21 cellular contexts compared by ENCODE assay signal in the genomic region with DNA sequence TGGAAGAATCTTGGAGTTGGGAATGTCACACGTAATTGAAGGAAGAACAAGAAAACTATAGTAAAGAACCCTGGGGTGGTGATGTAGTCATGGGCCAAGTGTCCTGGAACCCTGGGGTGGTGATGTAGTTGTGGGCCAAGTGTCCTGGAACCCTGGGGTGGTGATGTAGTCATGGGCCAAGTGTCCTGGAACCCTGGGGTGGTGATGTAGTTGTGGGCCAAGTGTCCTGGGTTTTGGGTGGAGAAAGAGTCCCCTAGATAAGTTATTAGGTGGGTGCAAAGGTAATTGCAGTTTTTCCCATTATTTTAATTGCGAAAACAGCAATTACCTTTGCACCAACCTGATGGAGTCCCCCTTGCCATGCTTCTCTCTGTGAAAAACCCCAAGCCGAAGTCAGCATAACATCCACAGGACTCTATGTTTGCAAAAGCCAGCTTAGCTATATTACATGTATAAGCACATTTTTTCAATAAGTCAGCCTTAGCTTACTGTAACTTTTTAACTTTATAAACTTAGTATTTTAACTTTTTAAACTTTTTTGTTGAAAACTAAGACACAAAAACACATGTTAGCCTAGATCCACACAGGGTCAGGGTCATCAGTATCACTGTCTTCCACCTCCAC. TPM values are rescaled to one million over a fixed set of nuclear protein-coding genes. Genes with fewer than 3 reads are reported as not detected.
DNase-seq lines count a peak whose midpoint lies in the region; ATAC-seq, FAIRE-seq and TF ChIP-seq lines count a peak whose summit lies in the region.
"Had no signal": no experiment of that assay in that cellular context is flagged by ENCODE, and none has a peak within 500 bp of the region (broad histone marks: within the 10 kb centered on the region; RNA-seq: fewer than 3 reads in every experiment).

No MANE protein-coding gene starts in this region.

- H3K9me2 ChIP-seq in GM23338 (ENCODE audit: insufficient read depth), result no peaks in the 10 kb centered on the region

- no peak for DNase-seq in CD4-positive, alpha-beta T cell
- DNase-seq in GM23338 (ENCODE audit: low spot score), result no peak
- DNase-seq in astrocyte (ENCODE audit: low read depth), result no peak
- DNase-seq in GM19240 (ENCODE audit: insufficient read length, low spot score), result no peak
- DNase-seq in kidney, result no peak
- DNase-seq: activated CD4-positive, alpha-beta T cell treated with anti-CD3 and anti-CD28 coated beads for 48 hours; activated gamma-delta T cell; caudate nucleus; effector CD4-positive, alpha-beta T cell; KG1; lower lobe of right lung; NCI-H187 treated with DMSO at 0.1 percent for 48 hours; NCI-H2227 treated with DMSO at 0.1 percent for 48 hours; NCI-H748 treated with DMSO at 0.1 percent for 48 hours; ovary; SHP77 treated with DMSO at 0.1 percent for 48 hours had no signal

- H3K9me3 Mint-ChIP-seq in CD4-positive, alpha-beta T cell, result no peaks in the 10 kb centered on the region
- H3K9me3 Mint-ChIP-seq in GM23338 (no peaks in the 10 kb centered on the region), astrocyte (ENCODE audit: unreplicated experiment) (no peaks in the 10 kb centered on the region), nephron (no peaks in the 10 kb centered on the region)

- no peak for TF ChIP-seq CTCF in CD4-positive, alpha-beta T cell (IDR thresholded peaks at IDR 0.05)
- no peak for TF ChIP-seq CTCF in GM23338 (conservative IDR thresholded peaks at IDR 0.05; ENCODE audit: low read depth in 2 of 2)
- no peak for TF ChIP-seq CTCF in astrocyte (IDR thresholded peaks at IDR 0.05; ENCODE audit: insufficient read depth, low read depth, low read length)
- TF ChIP-seq CTCF in nephron (IDR thresholded peaks at IDR 0.05; ENCODE audit: unreplicated experiment in 3 of 3), result no peak
- TF ChIP-seq CTCF in kidney (IDR thresholded peaks at IDR 0.05; ENCODE audit: borderline replicate concordance, extremely low read depth, insufficient read depth), result no peak

- H3K79me2 ChIP-seq in GM23338 (replicated peaks; ENCODE audit: insufficient read depth) (no peaks in the 10 kb centered on the region), astrocyte (ENCODE audit: insufficient read depth, low read length) (no peaks in the 10 kb centered on the region)

- no peak overlapping the region for H3K4me3 ChIP-seq in GM23338
- H3K4me3 ChIP-seq in astrocyte (ENCODE audit: insufficient read depth, low read depth, low read length), result no peak overlapping the region
- H3K4me3 ChIP-seq in kidney (ENCODE audit: low read length in 2 of 2), result no peak overlapping the region
- H3K4me3 ChIP-seq: gastroesophageal sphincter, lower lobe of right lung, ovary, right atrium auricular region had no signal

- H3K27ac Mint-ChIP-seq in CD4-positive, alpha-beta T cell, result peak overlapping the region; percentile 9
- H3K27ac Mint-ChIP-seq in GM23338 (no peak overlapping the region; the same call in 1 of the 2 replicates), astrocyte (ENCODE audit: unreplicated experiment) (no peak overlapping the region), nephron (peak overlapping the region in 2 of 3 experiments; percentile 6 to 26)

- H3K27ac ChIP-seq in CD4-positive, alpha-beta T cell (ENCODE audit: low read depth, low read length), result no peak overlapping the region
- H3K27ac ChIP-seq in GM23338 (ENCODE audit: low read depth), result no peak overlapping the region
- no peak overlapping the region for H3K27ac ChIP-seq in astrocyte (ENCODE audit: low read depth, low read length)
- H3K27ac ChIP-seq in kidney (ENCODE audit: low read depth in 2 of 2, low read length in 2 of 2), result no peak overlapping the region
- H3K27ac ChIP-seq: gastroesophageal sphincter, lower lobe of right lung, ovary had no signal

- H3F3A ChIP-seq in GM23338 (replicated peaks; ENCODE audit: low read depth), result no peaks in the 10 kb centered on the region

- H3K4me3 Mint-ChIP-seq in CD4-positive, alpha-beta T cell, result no peak overlapping the region
- H3K4me3 Mint-ChIP-seq in GM23338 (no peak overlapping the region), astrocyte (ENCODE audit: unreplicated experiment) (no peak overlapping the region), nephron (no peak overlapping the region)

- no peaks in the 10 kb centered on the region for H3K27me3 ChIP-seq in CD4-positive, alpha-beta T cell (ENCODE audit: control insufficient read depth, insufficient read depth, low read length)
- H3K27me3 ChIP-seq in GM23338 (ENCODE audit: insufficient read depth) (no peaks in the 10 kb centered on the region), astrocyte (ENCODE audit: insufficient read depth, low read length) (no peaks in the 10 kb centered on the region)
- H3K27me3 ChIP-seq: gastroesophageal sphincter, ovary, right atrium auricular region had no signal

- H3K36me3 Mint-ChIP-seq in CD4-positive, alpha-beta T cell (ENCODE audit: low read depth), result peaks cover 25% of the 10 kb centered on the region
- H3K36me3 Mint-ChIP-seq in GM23338 (ENCODE audit: low read depth), result peaks cover 8% of the 10 kb centered on the region; the same call in 1 of the 3 replicates
- H3K36me3 Mint-ChIP-seq in astrocyte (ENCODE audit: low read depth, unreplicated experiment), result peaks cover 5% of the 10 kb centered on the region
- peaks cover 28% of the 10 kb centered on the region for H3K36me3 Mint-ChIP-seq in nephron (ENCODE audit: low read depth)

- H3K9me3 ChIP-seq in CD4-positive, alpha-beta T cell (ENCODE audit: control insufficient read depth, low read length), result no peaks in the 10 kb centered on the region
- H3K9me3 ChIP-seq in astrocyte (ENCODE audit: insufficient read depth, low read depth, low read length) (no peaks in the 10 kb centered on the region), kidney (ENCODE audit: control insufficient read depth in 1 of 2, low read length in 2 of 2) (no peaks in the 10 kb centered on the region)
- H3K9me3 ChIP-seq: gastroesophageal sphincter, lower lobe of right lung, ovary, right atrium auricular region had no signal

- POLR2A ChIA-PET in CD4-positive, alpha-beta T cell (lab: Charles Lee), result no interaction called here

- no peak overlapping the region for H2AFZ ChIP-seq in GM23338
- no peak overlapping the region for H2AFZ ChIP-seq in astrocyte (ENCODE audit: low read depth, low read length)

- no peaks in the 10 kb centered on the region for H3K27me3 Mint-ChIP-seq in CD4-positive, alpha-beta T cell
- H3K27me3 Mint-ChIP-seq in GM23338 (ENCODE audit: insufficient read depth, low read depth, poor library complexity), result no peaks in the 10 kb centered on the region
- peaks cover 2% of the 10 kb centered on the region for H3K27me3 Mint-ChIP-seq in astrocyte (ENCODE audit: low read depth, unreplicated experiment)
- no peaks in the 10 kb centered on the region for H3K27me3 Mint-ChIP-seq in nephron (ENCODE audit: low read depth)

- intact Hi-C loops in CD4-positive, alpha-beta T cell (cut with DNase I, micrococcal nuclease), result no loop called here
- intact Hi-C loops in kidney (cut with DNase I), result no loop called here

- ATAC-seq in CD4-positive, alpha-beta T cell (ENCODE audit: poor library complexity), result no peak
- ATAC-seq in GM23338 (no peak), GM21447 (IDR thresholded peaks at IDR 0.05; ENCODE audit: unreplicated experiment) (no peak)
- ATAC-seq: gastroesophageal sphincter, lower lobe of right lung had no signal

- H3K4me1 Mint-ChIP-seq in CD4-positive, alpha-beta T cell (ENCODE audit: low read depth), result no peaks in the 10 kb centered on the region
- H3K4me1 Mint-ChIP-seq in GM23338 (peaks cover 28% of the 10 kb centered on the region), astrocyte (ENCODE audit: low read depth, unreplicated experiment) (peaks cover 14% of the 10 kb centered on the region), nephron (peaks cover 16% of the 10 kb centered on the region)

- H3K9ac ChIP-seq in astrocyte (ENCODE audit: low read length) (no peak overlapping the region), kidney (ENCODE audit: low read length in 2 of 2) (no peak overlapping the region)

- no peaks in the 10 kb centered on the region; the same call in 1 of the 2 replicates for H4K20me1 ChIP-seq in GM23338 (replicated peaks; ENCODE audit: insufficient read depth)
- peaks cover 15% of the 10 kb centered on the region for H4K20me1 ChIP-seq in astrocyte (ENCODE audit: insufficient read depth, low read length)

- H3K4me2 ChIP-seq in GM23338 (peak overlapping the region; percentile 50; the same call in 1 of the 2 replicates), astrocyte (ENCODE audit: low read length) (no peak overlapping the region)

- peak; percentile 23 for FAIRE-seq in astrocyte (lab: Jason Lieb, UNC)
- FAIRE-seq in kidney (lab: Jason Lieb, UNC), result no peak
- FAIRE-seq: keratinocyte had no signal

- H3K4me1 ChIP-seq in GM23338 (ENCODE audit: insufficient read depth) (peaks cover 18% of the 10 kb centered on the region; the same call in 1 of the 2 replicates), astrocyte (ENCODE audit: insufficient read depth, low read length) (peaks cover 14% of the 10 kb centered on the region), kidney (ENCODE audit: control insufficient read depth in 1 of 2, insufficient read depth in 1 of 2, low read depth in 1 of 2, low read length in 2 of 2) (no peaks in the 10 kb centered on the region)
- H3K4me1 ChIP-seq: lower lobe of right lung had no signal

- CTCF ChIA-PET in CD4-positive, alpha-beta T cell (lab: Charles Lee), result no interaction called here

- H3K36me3 ChIP-seq in GM23338 (ENCODE audit: insufficient read depth) (no peaks in the 10 kb centered on the region), astrocyte (ENCODE audit: insufficient read depth, low read length) (peaks cover 2% of the 10 kb centered on the region), kidney (ENCODE audit: control insufficient read depth in 1 of 2, insufficient read depth in 2 of 2, low read length in 2 of 2) (peaks cover 3 to 26% of the 10 kb centered on the region in 2 donors)
- H3K36me3 ChIP-seq: ovary had no signal

TF ChIP-seq in GM23338, 12 proteins besides CTCF, POLR2A, EP300 and RAD21 (continues in another document):
- TF ChIP-seq JUNB (IDR thresholded peaks at IDR 0.05; ENCODE audit: unreplicated experiment), result no peak
- TF ChIP-seq, protein P1, sequence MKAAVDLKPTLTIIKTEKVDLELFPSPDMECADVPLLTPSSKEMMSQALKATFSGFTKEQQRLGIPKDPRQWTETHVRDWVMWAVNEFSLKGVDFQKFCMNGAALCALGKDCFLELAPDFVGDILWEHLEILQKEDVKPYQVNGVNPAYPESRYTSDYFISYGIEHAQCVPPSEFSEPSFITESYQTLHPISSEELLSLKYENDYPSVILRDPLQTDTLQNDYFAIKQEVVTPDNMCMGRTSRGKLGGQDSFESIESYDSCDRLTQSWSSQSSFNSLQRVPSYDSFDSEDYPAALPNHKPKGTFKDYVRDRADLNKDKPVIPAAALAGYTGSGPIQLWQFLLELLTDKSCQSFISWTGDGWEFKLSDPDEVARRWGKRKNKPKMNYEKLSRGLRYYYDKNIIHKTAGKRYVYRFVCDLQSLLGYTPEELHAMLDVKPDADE (IDR thresholded peaks at IDR 0.05), result no peak
- TF ChIP-seq POLR2AphosphoS5 (IDR thresholded peaks at IDR 0.05; ENCODE audit: low read depth), result no peak
- no peak for TF ChIP-seq ZNF331 (CRISPR knock-in tag; IDR thresholded peaks at IDR 0.05; ENCODE audit: low read depth)

RNA-seq across cellular contexts. Expression of a gene that starts 21.5 kb away (rescaled TPM):
- total RNA-seq in CD4-positive, alpha-beta T cell, result 1 to 10 TPM; 3.9 to 4.1 TPM
- total RNA-seq in GM23338 (2014; rRNA removed; shearing (Covaris generic)), result 0.12 TPM in 1 of 2 replicates, not detected in the other
- polyA plus RNA-seq in GM23338 (2016; fragmentation: Nextera tagmentation; extraction: Ambion mirVana), result 0.29 TPM in 1 of 2 replicates, not detected in the other
- total RNA-seq in astrocyte, result 0.41 TPM in 1 of 2 replicates, not detected in the other
- 42.6 TPM for total RNA-seq in kidney
- 53.3 TPM for polyA plus RNA-seq in kidney (ENCODE audit: insufficient read depth, low read depth, low replicate concordance)

Comparison
In these comparisons a context has a peak if more than half of its experiments do, and no peak if none do; other contexts are left out.
1. H3K27ac Mint-ChIP-seq: peak in CD4-positive, alpha-beta T cell (single experiment) and nephron (2 of 3); none in GM23338 (single experiment) and astrocyte (single experiment).